In genomic region chr11:94964934-94965333, GRCh38 we compare ENCODE assay signal across 19 cellular contexts.
"Had no signal": no experiment of that assay in that cellular context is flagged by ENCODE, and none has a peak within 500 bp of the region (broad histone marks: within the 10 kb centered on the region; RNA-seq: fewer than 3 reads in every experiment).

No MANE protein-coding gene starts in this region.

- H3K27me3 Mint-ChIP-seq: progenitor cell of endocrine pancreas had no signal

- H3K27me3 ChIP-seq: brain microvascular endothelial cell, dorsolateral prefrontal cortex, right atrium auricular region, stomach, vagina had no signal

- H3K4me3 Mint-ChIP-seq: neural crest cell had no signal

- DNase-seq: activated CD4-positive, alpha-beta T cell treated with anti-CD3 and anti-CD28 coated beads, Interleukin-2, amount 50 U/mL, for 1 hour; activated naive CD4-positive, alpha-beta T cell; aorta; brain microvascular endothelial cell; central memory CD4-positive, alpha-beta T cell; dorsolateral prefrontal cortex; foreskin melanocyte; glutamatergic neuron; left ventricle myocardium inferior; mammary epithelial cell; stimulated activated CD4-positive, alpha-beta T cell treated with anti-CD3 and anti-CD28 coated beads, Interleukin-2, amount 100 ng/mL, for 24 hours; stomach; T1000; trophoblast cell had no signal

- H3K27ac ChIP-seq: brain microvascular endothelial cell, dorsolateral prefrontal cortex, left ventricle myocardium inferior, right atrium auricular region, stomach, vagina had no signal

- H3K9me3 Mint-ChIP-seq: neural crest cell had no signal

- ATAC-seq: activated CD4-positive, CD25-positive, alpha-beta regulatory T cell treated with anti-CD3 and anti-CD28 coated beads, Interleukin-2, amount 50 U/mL, for 24 hours had no signal

- H3K27ac Mint-ChIP-seq: progenitor cell of endocrine pancreas had no signal

- H3K4me1 ChIP-seq: right atrium auricular region, vagina had no signal

- H3K4me1 Mint-ChIP-seq: neural crest cell had no signal

- H3K9me3 ChIP-seq: left ventricle myocardium inferior, right atrium auricular region, stomach, vagina had no signal
